ENCODE assay signal across 8 cellular contexts in genomic region chr6:111606620-111607115, GRCh38. TPM values are rescaled to one million over a fixed set of nuclear protein-coding genes. Genes with fewer than 3 reads are reported as not detected.
DNase-seq lines count a peak whose midpoint lies in the region; ATAC-seq, FAIRE-seq and TF ChIP-seq lines count a peak whose summit lies in the region.

No MANE protein-coding gene starts in this region.

- H3K27me3 Mint-ChIP-seq in activated naive CD4-positive, alpha-beta T cell treated with anti-CD3 and anti-CD28 coated beads for 36 hours (ENCODE audit: low read depth): no peaks in the 10 kb centered on the region
- no peaks in the 10 kb centered on the region for H3K27me3 Mint-ChIP-seq in activated T-helper 1 cell treated with anti-CD3 and anti-CD28 coated beads, Interleukin-12 subunit alpha, Interleukin-12 subunit beta, Interleukin-2, Interleukin-4 antibody, amounts not matched to agents 30 ng/mL and 10 ng/mL and 1 ng/mL, durations not matched to agents 14 hours and 24 hours and 36 hours (ENCODE audit: insufficient read depth)

- peak overlapping the region; percentile 70 for H3K4me3 ChIP-seq in kidney epithelial cell (ENCODE audit: low read depth, low read length)
- peak overlapping the region in 1 of 3 donors; percentile 37 for H3K4me3 ChIP-seq in thyroid gland (replicated peaks in 1 of 3)

- H3K27me3 ChIP-seq in kidney epithelial cell (ENCODE audit: control insufficient read depth, insufficient read depth, low read length): no peaks in the 10 kb centered on the region
- H3K27me3 ChIP-seq in thyroid gland: no peaks in the 10 kb centered on the region

- TF ChIP-seq CTCF in kidney epithelial cell (IDR thresholded peaks at IDR 0.05; ENCODE audit: insufficient read depth, low read length, poor library complexity, severe bottlenecking) (no peak), thyroid gland (IDR thresholded peaks at IDR 0.05) (no peak)

- TF ChIP-seq POLR2A in thyroid gland (IDR thresholded peaks at IDR 0.05): no peak
- TF ChIP-seq POLR2A in H54 (IDR thresholded peaks at IDR 0.05; ENCODE audit: low read depth, low read length): no peak

- H3K27ac ChIP-seq in thyroid gland: peak overlapping the region in 2 of 3 donors; percentile 97 to 98

- no peaks in the 10 kb centered on the region for H3K9me3 ChIP-seq in thyroid gland

- peak overlapping the region; percentile 82 for H3K4me3 Mint-ChIP-seq in activated naive CD4-positive, alpha-beta T cell treated with anti-CD3 and anti-CD28 coated beads for 36 hours
- peak overlapping the region; percentile 90 for H3K4me3 Mint-ChIP-seq in activated T-helper 1 cell treated with anti-CD3 and anti-CD28 coated beads, Interleukin-12 subunit alpha, Interleukin-12 subunit beta, Interleukin-2, Interleukin-4 antibody, amounts not matched to agents 30 ng/mL and 10 ng/mL and 1 ng/mL, durations not matched to agents 14 hours and 24 hours and 36 hours

- H3K4me1 Mint-ChIP-seq in activated naive CD4-positive, alpha-beta T cell treated with anti-CD3 and anti-CD28 coated beads for 36 hours (ENCODE audit: low read depth): peaks cover 37% of the 10 kb centered on the region
- peaks cover 47% of the 10 kb centered on the region for H3K4me1 Mint-ChIP-seq in activated T-helper 1 cell treated with anti-CD3 and anti-CD28 coated beads, Interleukin-12 subunit alpha, Interleukin-12 subunit beta, Interleukin-2, Interleukin-4 antibody, amounts not matched to agents 30 ng/mL and 10 ng/mL and 1 ng/mL, durations not matched to agents 14 hours and 24 hours and 36 hours (ENCODE audit: low read depth)

- peaks cover 31 to 40% of the 10 kb centered on the region in 2 donors for H3K4me1 ChIP-seq in thyroid gland

- WGBS in thyroid gland, 2 donors: 73 to 79% methylated on average over 7 of the region's 7 CpGs

- CTCF ChIA-PET in activated naive CD4-positive, alpha-beta T cell treated with anti-CD3 and anti-CD28 coated beads for 36 hours (lab: Charles Lee): interaction anchor here (1.0 to 2.5 kb wide), 5 partner anchors 35 to 436 kb away, joined by 3 to 9 read pairs (median 3); a partner anchor contains a TSS

- DNase-seq in activated naive CD4-positive, alpha-beta T cell treated with anti-CD3 and anti-CD28 coated beads for 36 hours: no peak
- no peak for DNase-seq in activated naive CD4-positive, alpha-beta T cell (lab: John Stamatoyannopoulos, UW)
- no peak for DNase-seq in activated T-helper 1 cell treated with anti-CD3 and anti-CD28 coated beads, Interleukin-12 subunit alpha, Interleukin-12 subunit beta, Interleukin-2, Interleukin-4 antibody, amounts not matched to agents 30 ng/mL and 10 ng/mL and 1 ng/mL, durations not matched to agents 14 hours and 24 hours and 36 hours (ENCODE audit: low spot score)
- DNase-seq in kidney epithelial cell (ENCODE audit: low read depth): no peak
- no peak for DNase-seq in thyroid gland
- no peak for DNase-seq in germinal center (ENCODE audit: low spot score)
- DNase-seq in H54 (ENCODE audit: insufficient read length, low spot score): no peak

- H3K9me3 Mint-ChIP-seq in activated naive CD4-positive, alpha-beta T cell treated with anti-CD3 and anti-CD28 coated beads for 36 hours: no peaks in the 10 kb centered on the region
- no peaks in the 10 kb centered on the region for H3K9me3 Mint-ChIP-seq in activated T-helper 1 cell treated with anti-CD3 and anti-CD28 coated beads, Interleukin-12 subunit alpha, Interleukin-12 subunit beta, Interleukin-2, Interleukin-4 antibody, amounts not matched to agents 30 ng/mL and 10 ng/mL and 1 ng/mL, durations not matched to agents 14 hours and 24 hours and 36 hours

- intact Hi-C loops in activated naive CD4-positive, alpha-beta T cell treated with anti-CD3 and anti-CD28 coated beads for 36 hours (cut with micrococcal nuclease): loop anchor here (5.0 kb wide), 1 partner anchor 411 kb away; no protein-coding TSS in a partner anchor
- intact Hi-C loops in activated T-helper 1 cell treated with anti-CD3 and anti-CD28 coated beads, Interleukin-12 subunit alpha, Interleukin-12 subunit beta, Interleukin-2, Interleukin-4 antibody, amounts not matched to agents 30 ng/mL and 10 ng/mL and 1 ng/mL, durations not matched to agents 14 hours and 24 hours and 36 hours (cut with micrococcal nuclease): loop anchor here (5.0 kb wide), 2 partner anchors 56 to 266 kb away; partner anchors contain the start of gene FYN
- intact Hi-C loops in thyroid gland (cut with DNase I): loop anchor here (10.0 kb wide), 1 partner anchor 122 kb away; the partner anchor contains the start of gene REV3L

- H3K36me3 Mint-ChIP-seq in activated naive CD4-positive, alpha-beta T cell treated with anti-CD3 and anti-CD28 coated beads for 36 hours (ENCODE audit: low read depth): peaks cover 2% of the 10 kb centered on the region
- peaks cover 6% of the 10 kb centered on the region for H3K36me3 Mint-ChIP-seq in activated T-helper 1 cell treated with anti-CD3 and anti-CD28 coated beads, Interleukin-12 subunit alpha, Interleukin-12 subunit beta, Interleukin-2, Interleukin-4 antibody, amounts not matched to agents 30 ng/mL and 10 ng/mL and 1 ng/mL, durations not matched to agents 14 hours and 24 hours and 36 hours (ENCODE audit: low read depth)

- H3K36me3 ChIP-seq in kidney epithelial cell (ENCODE audit: control insufficient read depth, insufficient read depth, low read length) (no peaks in the 10 kb centered on the region), thyroid gland (no peaks in the 10 kb centered on the region)

- ATAC-seq in HG03521 (IDR thresholded peaks at IDR 0.05; ENCODE audit: unreplicated experiment): no peak

- no peak for FAIRE-seq in H54 (lab: Jason Lieb, UNC)

- H3K27ac Mint-ChIP-seq in activated naive CD4-positive, alpha-beta T cell treated with anti-CD3 and anti-CD28 coated beads for 36 hours: peak overlapping the region; percentile 93
- peak overlapping the region; percentile 100 for H3K27ac Mint-ChIP-seq in activated T-helper 1 cell treated with anti-CD3 and anti-CD28 coated beads, Interleukin-12 subunit alpha, Interleukin-12 subunit beta, Interleukin-2, Interleukin-4 antibody, amounts not matched to agents 30 ng/mL and 10 ng/mL and 1 ng/mL, durations not matched to agents 14 hours and 24 hours and 36 hours

RNA-seq across cellular contexts. Expression of gene TRAF3IP2, which starts 1.0 kb away (rescaled TPM):
- 10 to 100 TPM; 39.9 to 42.2 TPM for total RNA-seq in activated naive CD4-positive, alpha-beta T cell treated with anti-CD3 and anti-CD28 coated beads for 36 hours
- total RNA-seq in activated T-helper 1 cell treated with anti-CD3 and anti-CD28 coated beads, Interleukin-12 subunit alpha, Interleukin-12 subunit beta, Interleukin-2, Interleukin-4 antibody, amounts not matched to agents 30 ng/mL and 10 ng/mL and 1 ng/mL, durations not matched to agents 14 hours and 24 hours and 36 hours: 17.4 and 18.5 TPM in 2 replicates
- total RNA-seq in kidney epithelial cell (29.2 and 35.1 TPM in 2 replicates), thyroid gland (10 to 100 TPM; 33.2 to 39.6 (median 37.0) TPM)
